Comparison of ENCODE assay signal across 15 cellular contexts in genomic region chr11:134676516-134677287, GRCh38.
A peak's percentile ranks its signal among the peaks of the same experiment; 100 is the strongest.
DNase-seq lines count a peak whose midpoint lies in the region; ATAC-seq and TF ChIP-seq lines count a peak whose summit lies in the region.
"Had no signal": no experiment of that assay in that cellular context is flagged by ENCODE, and none has a peak within 500 bp of the region (broad histone marks: within the 10 kb centered on the region; RNA-seq: fewer than 3 reads in every experiment).

No MANE protein-coding gene starts in this region.

- H3K9ac ChIP-seq in neural cell (ENCODE audit: low read length): peak overlapping the region; percentile 34
- H3K9ac ChIP-seq: BLaER1 had no signal

- intact Hi-C loops in sigmoid colon (cut with DNase I): no loop called here
- intact Hi-C loops in vagina (cut with DNase I): no loop called here
- intact Hi-C loops in CD4-positive, alpha-beta T cell (cut with DNase I, micrococcal nuclease): no loop called here

- H3K4me1 Mint-ChIP-seq in activated CD8-positive, alpha-beta memory T cell treated with anti-CD3 and anti-CD28 coated beads, Interleukin-2, amount 10 ng/mL, durations not matched to agents 7 days and 5 days: no peaks in the 10 kb centered on the region
- no peaks in the 10 kb centered on the region for H3K4me1 Mint-ChIP-seq in CD4-positive, alpha-beta T cell (ENCODE audit: low read depth)

- TF ChIP-seq POLR2A in sigmoid colon (IDR thresholded peaks at IDR 0.05): no peak
- TF ChIP-seq POLR2A in vagina (IDR thresholded peaks at IDR 0.05): no peak

- peak; percentile 8 for DNase-seq in activated CD8-positive, alpha-beta memory T cell treated with anti-CD3 and anti-CD28 coated beads, Interleukin-2, amount 10 ng/mL, durations not matched to agents 7 days and 5 days
- no peak for DNase-seq in activated CD8-positive, alpha-beta memory T cell treated with anti-CD3 and anti-CD28 coated beads for 24 hours
- peak; percentile 42 for DNase-seq in sigmoid colon
- DNase-seq in vagina (ENCODE audit: extremely low spot score in 2 of 2): peak; percentile 67 to 80
- no peak for DNase-seq in activated T-cell treated with anti-CD3 and anti-CD28 coated beads, Interleukin-2, amount 50 U/mL, for 48 hours
- no peak for DNase-seq in CD4-positive, alpha-beta T cell
- DNase-seq in hippocampal formation (lab: John Stamatoyannopoulos, UW): no peak
- DNase-seq: AML-193, DMS53, GF-D8, HCEC 1CT, HFFc6 had no signal

- no peak overlapping the region for H3K4me3 ChIP-seq in neural cell (ENCODE audit: low read length)
- H3K4me3 ChIP-seq in sigmoid colon: no peak overlapping the region
- H3K4me3 ChIP-seq in vagina: no peak overlapping the region
- H3K4me3 ChIP-seq: BLaER1 had no signal

- no peaks in the 10 kb centered on the region for H3K9me3 ChIP-seq in neural cell (ENCODE audit: low read length)
- no peaks in the 10 kb centered on the region for H3K9me3 ChIP-seq in sigmoid colon
- no peaks in the 10 kb centered on the region for H3K9me3 ChIP-seq in vagina
- H3K9me3 ChIP-seq in CD4-positive, alpha-beta T cell (ENCODE audit: control insufficient read depth, low read length): no peaks in the 10 kb centered on the region
- H3K9me3 ChIP-seq: BLaER1 had no signal

- POLR2A ChIA-PET in CD4-positive, alpha-beta T cell (lab: Charles Lee): no interaction called here

- H3K27ac ChIP-seq in neural cell (ENCODE audit: low read length): peak overlapping the region; percentile 72
- H3K27ac ChIP-seq in sigmoid colon: no peak overlapping the region
- H3K27ac ChIP-seq in vagina: no peak overlapping the region
- H3K27ac ChIP-seq in CD4-positive, alpha-beta T cell (ENCODE audit: low read depth, low read length): no peak overlapping the region
- H3K27ac ChIP-seq: 22Rv1, BLaER1 had no signal

- H3K27ac Mint-ChIP-seq in activated CD8-positive, alpha-beta memory T cell treated with anti-CD3 and anti-CD28 coated beads, Interleukin-2, amount 10 ng/mL, durations not matched to agents 7 days and 5 days: no peak overlapping the region
- no peak overlapping the region for H3K27ac Mint-ChIP-seq in CD4-positive, alpha-beta T cell
- H3K27ac Mint-ChIP-seq: HFFc6 had no signal

- no peaks in the 10 kb centered on the region for H3K79me2 ChIP-seq in neural cell (replicated peaks; ENCODE audit: insufficient read depth, low read length)

- TF ChIP-seq EP300 in neural cell (conservative IDR thresholded peaks at IDR 0.05; ENCODE audit: poor library complexity, severe bottlenecking) (no peak), sigmoid colon (IDR thresholded peaks at IDR 0.05) (no peak)

- no peaks in the 10 kb centered on the region for H3K36me3 Mint-ChIP-seq in activated CD8-positive, alpha-beta memory T cell treated with anti-CD3 and anti-CD28 coated beads, Interleukin-2, amount 10 ng/mL, durations not matched to agents 7 days and 5 days
- H3K36me3 Mint-ChIP-seq in CD4-positive, alpha-beta T cell (ENCODE audit: low read depth): no peaks in the 10 kb centered on the region

- H2AFZ ChIP-seq in neural cell (ENCODE audit: low read depth, low read length): peak overlapping the region; percentile 7

- 85 to 88% methylated on average over 16 of the region's 16 CpGs for WGBS in sigmoid colon, 2 donors

- no peak for TF ChIP-seq CTCF in neural cell (IDR thresholded peaks at IDR 0.05; ENCODE audit: poor library complexity, severe bottlenecking)
- TF ChIP-seq CTCF in sigmoid colon (IDR thresholded peaks at IDR 0.05): no peak
- no peak for TF ChIP-seq CTCF in vagina (IDR thresholded peaks at IDR 0.05)
- TF ChIP-seq CTCF in CD4-positive, alpha-beta T cell (IDR thresholded peaks at IDR 0.05): no peak

- H3K36me3 ChIP-seq in neural cell (ENCODE audit: insufficient read depth, low read length): no peaks in the 10 kb centered on the region
- H3K36me3 ChIP-seq in sigmoid colon: no peaks in the 10 kb centered on the region
- H3K36me3 ChIP-seq in vagina: no peaks in the 10 kb centered on the region
- H3K36me3 ChIP-seq: BLaER1 had no signal

- no peaks in the 10 kb centered on the region for H3F3A ChIP-seq in neural cell (ENCODE audit: insufficient read depth, low read length, poor library complexity, severe bottlenecking)

- CTCF ChIA-PET in activated CD8-positive, alpha-beta memory T cell treated with anti-CD3 and anti-CD28 coated beads, Interleukin-2, amount 10 ng/mL, durations not matched to agents 7 days and 5 days (lab: Charles Lee): no interaction called here
- CTCF ChIA-PET in CD4-positive, alpha-beta T cell (lab: Charles Lee): no interaction called here

- ATAC-seq in activated CD8-positive, alpha-beta memory T cell treated with anti-CD3 and anti-CD28 coated beads, Interleukin-2, amount 10 ng/mL, durations not matched to agents 7 days and 5 days: no peak
- no peak for ATAC-seq in CD4-positive, alpha-beta T cell (ENCODE audit: poor library complexity)

- H3K9me2 ChIP-seq in neural cell (ENCODE audit: insufficient read depth, low read length): no peaks in the 10 kb centered on the region

- peaks cover 3% of the 10 kb centered on the region for H3K27me3 Mint-ChIP-seq in activated CD8-positive, alpha-beta memory T cell treated with anti-CD3 and anti-CD28 coated beads, Interleukin-2, amount 10 ng/mL, durations not matched to agents 7 days and 5 days
- H3K27me3 Mint-ChIP-seq in CD4-positive, alpha-beta T cell: peaks cover 5% of the 10 kb centered on the region

- TF ChIP-seq RAD21 in neural cell (conservative IDR thresholded peaks at IDR 0.05): no peak

- H3K4me2 ChIP-seq in neural cell (ENCODE audit: low read length): no peak overlapping the region
- H3K4me2 ChIP-seq: BLaER1 had no signal

- no peaks in the 10 kb centered on the region for H4K20me1 ChIP-seq in neural cell (ENCODE audit: insufficient read depth)
- H4K20me1 ChIP-seq: BLaER1 had no signal

- H3K27me3 ChIP-seq in neural cell (ENCODE audit: insufficient read depth, low read depth, low read length) (no peaks in the 10 kb centered on the region), sigmoid colon (no peaks in the 10 kb centered on the region), vagina (no peaks in the 10 kb centered on the region)
- H3K27me3 ChIP-seq in CD4-positive, alpha-beta T cell (ENCODE audit: control insufficient read depth, insufficient read depth, low read length): no peaks in the 10 kb centered on the region
- H3K27me3 ChIP-seq: BLaER1 had no signal

- no peaks in the 10 kb centered on the region for H3K4me1 ChIP-seq in sigmoid colon
- H3K4me1 ChIP-seq in vagina: no peaks in the 10 kb centered on the region
- H3K4me1 ChIP-seq: BLaER1 had no signal

- H3K9me3 Mint-ChIP-seq in activated CD8-positive, alpha-beta memory T cell treated with anti-CD3 and anti-CD28 coated beads, Interleukin-2, amount 10 ng/mL, durations not matched to agents 7 days and 5 days (ENCODE audit: low read depth): no peaks in the 10 kb centered on the region
- no peaks in the 10 kb centered on the region for H3K9me3 Mint-ChIP-seq in CD4-positive, alpha-beta T cell

- H3K4me3 Mint-ChIP-seq in activated CD8-positive, alpha-beta memory T cell treated with anti-CD3 and anti-CD28 coated beads, Interleukin-2, amount 10 ng/mL, durations not matched to agents 7 days and 5 days: no peak overlapping the region
- no peak overlapping the region for H3K4me3 Mint-ChIP-seq in CD4-positive, alpha-beta T cell
- H3K4me3 Mint-ChIP-seq: HFFc6 had no signal

TF ChIP-seq in neural cell, 6 proteins besides CTCF, POLR2A, EP300 and RAD21:
- no peak for TF ChIP-seq TAF1 (IDR thresholded peaks at IDR 0.05; ENCODE audit: low read depth)
- no peak for TF ChIP-seq REST (IDR thresholded peaks at IDR 0.05; ENCODE audit: borderline replicate concordance)
- no peak for TF ChIP-seq POLR2AphosphoS5 (IDR thresholded peaks at IDR 0.05)
- no peak for TF ChIP-seq SMC3 (conservative IDR thresholded peaks at IDR 0.05; ENCODE audit: poor library complexity)
- TF ChIP-seq EZH2 (IDR thresholded peaks at IDR 0.05; ENCODE audit: borderline replicate concordance, insufficient read depth, low read length, poor library complexity, severe bottlenecking): no peak
- TF ChIP-seq MXI1 (conservative IDR thresholded peaks at IDR 0.05; ENCODE audit: poor library complexity, severe bottlenecking): no peak

Comparison
In these comparisons a context has a peak if more than half of its experiments do, and no peak if none do; other contexts are left out.
1. DNase-seq: peak in activated CD8-positive, alpha-beta memory T cell treated with anti-CD3 and anti-CD28 coated beads, Interleukin-2, amount 10 ng/mL, durations not matched to agents 7 days and 5 days (single experiment), sigmoid colon (single experiment) and vagina (2 of 2); none in activated CD8-positive, alpha-beta memory T cell treated with anti-CD3 and anti-CD28 coated beads for 24 hours (single experiment), activated T-cell treated with anti-CD3 and anti-CD28 coated beads, Interleukin-2, amount 50 U/mL, for 48 hours (0 of 2), CD4-positive, alpha-beta T cell (0 of 10) and hippocampal formation (0 of 2).